1 cellular context compared by ENCODE assay signal in the genomic region with DNA sequence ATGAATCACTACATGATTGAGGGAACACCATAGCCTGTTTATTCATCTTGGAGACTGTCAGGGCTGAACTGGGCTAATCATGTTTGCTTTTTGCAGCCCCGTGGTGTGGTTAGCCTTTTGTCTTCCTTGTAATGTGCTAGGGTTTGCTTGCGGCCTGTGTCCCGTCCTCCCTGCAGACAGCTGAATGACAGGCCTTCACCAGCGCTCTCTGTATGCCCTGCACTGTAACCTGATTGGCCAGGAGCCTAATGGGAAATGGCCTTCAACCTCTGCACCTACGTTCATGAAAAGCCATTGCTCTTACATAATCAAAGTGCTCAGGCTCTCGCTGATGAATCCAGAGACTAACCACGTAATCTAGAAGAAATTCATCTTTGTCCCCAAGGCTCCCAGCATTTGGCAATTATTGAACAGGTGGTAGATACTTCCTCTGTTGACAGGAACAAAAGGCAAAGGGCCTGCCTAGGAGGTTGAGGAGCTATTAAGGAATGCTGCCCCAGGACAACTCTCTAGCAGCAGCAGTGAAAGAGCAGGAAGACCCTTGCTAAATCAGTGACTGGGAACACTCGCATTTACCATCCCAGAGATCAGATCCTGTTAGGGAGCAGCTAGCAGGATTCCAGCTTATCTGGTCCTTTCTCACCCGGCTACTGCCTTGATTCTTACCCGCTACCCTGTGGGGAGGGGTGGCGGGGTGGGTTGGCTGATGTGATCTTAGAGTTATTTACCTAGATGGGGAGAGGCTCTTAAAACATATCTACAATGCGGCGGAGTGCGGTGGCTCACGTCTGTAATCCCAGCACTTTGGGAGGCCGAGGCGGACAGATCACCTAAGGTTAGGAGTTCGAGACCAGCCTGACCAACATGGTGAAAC.
TF ChIP-seq lines count a peak whose summit lies in the region.

No MANE protein-coding gene starts in this region.

TF ChIP-seq in HepG2, 621 proteins besides CTCF, POLR2A, EP300 and RAD21 (continued from another document and continues in another):
- peak; percentile 84 for TF ChIP-seq CREM (IDR thresholded peaks at IDR 0.05)
- TF ChIP-seq CREM (CRISPR knock-in tag; IDR thresholded peaks at IDR 0.05), result no peak
- TF ChIP-seq KAT8 (CRISPR knock-in tag; IDR thresholded peaks at IDR 0.05), result peak; percentile 83
- TF ChIP-seq, protein P1, sequence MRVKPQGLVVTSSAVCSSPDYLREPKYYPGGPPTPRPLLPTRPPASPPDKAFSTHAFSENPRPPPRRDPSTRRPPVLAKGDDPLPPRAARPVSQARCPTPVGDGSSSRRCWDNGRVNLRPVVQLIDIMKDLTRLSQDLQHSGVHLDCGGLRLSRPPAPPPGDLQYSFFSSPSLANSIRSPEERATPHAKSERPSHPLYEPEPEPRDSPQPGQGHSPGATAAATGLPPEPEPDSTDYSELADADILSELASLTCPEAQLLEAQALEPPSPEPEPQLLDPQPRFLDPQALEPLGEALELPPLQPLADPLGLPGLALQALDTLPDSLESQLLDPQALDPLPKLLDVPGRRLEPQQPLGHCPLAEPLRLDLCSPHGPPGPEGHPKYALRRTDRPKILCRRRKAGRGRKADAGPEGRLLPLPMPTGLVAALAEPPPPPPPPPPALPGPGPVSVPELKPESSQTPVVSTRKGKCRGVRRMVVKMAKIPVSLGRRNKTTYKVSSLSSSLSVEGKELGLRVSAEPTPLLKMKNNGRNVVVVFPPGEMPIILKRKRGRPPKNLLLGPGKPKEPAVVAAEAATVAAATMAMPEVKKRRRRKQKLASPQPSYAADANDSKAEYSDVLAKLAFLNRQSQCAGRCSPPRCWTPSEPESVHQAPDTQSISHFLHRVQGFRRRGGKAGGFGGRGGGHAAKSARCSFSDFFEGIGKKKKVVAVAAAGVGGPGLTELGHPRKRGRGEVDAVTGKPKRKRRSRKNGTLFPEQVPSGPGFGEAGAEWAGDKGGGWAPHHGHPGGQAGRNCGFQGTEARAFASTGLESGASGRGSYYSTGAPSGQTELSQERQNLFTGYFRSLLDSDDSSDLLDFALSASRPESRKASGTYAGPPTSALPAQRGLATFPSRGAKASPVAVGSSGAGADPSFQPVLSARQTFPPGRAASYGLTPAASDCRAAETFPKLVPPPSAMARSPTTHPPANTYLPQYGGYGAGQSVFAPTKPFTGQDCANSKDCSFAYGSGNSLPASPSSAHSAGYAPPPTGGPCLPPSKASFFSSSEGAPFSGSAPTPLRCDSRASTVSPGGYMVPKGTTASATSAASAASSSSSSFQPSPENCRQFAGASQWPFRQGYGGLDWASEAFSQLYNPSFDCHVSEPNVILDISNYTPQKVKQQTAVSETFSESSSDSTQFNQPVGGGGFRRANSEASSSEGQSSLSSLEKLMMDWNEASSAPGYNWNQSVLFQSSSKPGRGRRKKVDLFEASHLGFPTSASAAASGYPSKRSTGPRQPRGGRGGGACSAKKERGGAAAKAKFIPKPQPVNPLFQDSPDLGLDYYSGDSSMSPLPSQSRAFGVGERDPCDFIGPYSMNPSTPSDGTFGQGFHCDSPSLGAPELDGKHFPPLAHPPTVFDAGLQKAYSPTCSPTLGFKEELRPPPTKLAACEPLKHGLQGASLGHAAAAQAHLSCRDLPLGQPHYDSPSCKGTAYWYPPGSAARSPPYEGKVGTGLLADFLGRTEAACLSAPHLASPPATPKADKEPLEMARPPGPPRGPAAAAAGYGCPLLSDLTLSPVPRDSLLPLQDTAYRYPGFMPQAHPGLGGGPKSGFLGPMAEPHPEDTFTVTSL (CRISPR knock-in tag; IDR thresholded peaks at IDR 0.05; ENCODE audit: borderline replicate concordance), result peak; percentile 77; the same call in 1 of the 2 replicates
- peak; percentile 74 for TF ChIP-seq ZNF205 (CRISPR knock-in tag; IDR thresholded peaks at IDR 0.05)
- peak; percentile 57; the same call in 1 of the 2 replicates for TF ChIP-seq CCDC6 (CRISPR knock-in tag; IDR thresholded peaks at IDR 0.05)
- TF ChIP-seq, protein P2, sequence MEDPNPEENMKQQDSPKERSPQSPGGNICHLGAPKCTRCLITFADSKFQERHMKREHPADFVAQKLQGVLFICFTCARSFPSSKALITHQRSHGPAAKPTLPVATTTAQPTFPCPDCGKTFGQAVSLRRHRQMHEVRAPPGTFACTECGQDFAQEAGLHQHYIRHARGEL (CRISPR knock-in tag; IDR thresholded peaks at IDR 0.05), result no peak
- TF ChIP-seq YEATS2 (CRISPR knock-in tag; IDR thresholded peaks at IDR 0.05; ENCODE audit: borderline replicate concordance), result peak; percentile 51; the same call in 1 of the 2 replicates
- TF ChIP-seq, protein P3, sequence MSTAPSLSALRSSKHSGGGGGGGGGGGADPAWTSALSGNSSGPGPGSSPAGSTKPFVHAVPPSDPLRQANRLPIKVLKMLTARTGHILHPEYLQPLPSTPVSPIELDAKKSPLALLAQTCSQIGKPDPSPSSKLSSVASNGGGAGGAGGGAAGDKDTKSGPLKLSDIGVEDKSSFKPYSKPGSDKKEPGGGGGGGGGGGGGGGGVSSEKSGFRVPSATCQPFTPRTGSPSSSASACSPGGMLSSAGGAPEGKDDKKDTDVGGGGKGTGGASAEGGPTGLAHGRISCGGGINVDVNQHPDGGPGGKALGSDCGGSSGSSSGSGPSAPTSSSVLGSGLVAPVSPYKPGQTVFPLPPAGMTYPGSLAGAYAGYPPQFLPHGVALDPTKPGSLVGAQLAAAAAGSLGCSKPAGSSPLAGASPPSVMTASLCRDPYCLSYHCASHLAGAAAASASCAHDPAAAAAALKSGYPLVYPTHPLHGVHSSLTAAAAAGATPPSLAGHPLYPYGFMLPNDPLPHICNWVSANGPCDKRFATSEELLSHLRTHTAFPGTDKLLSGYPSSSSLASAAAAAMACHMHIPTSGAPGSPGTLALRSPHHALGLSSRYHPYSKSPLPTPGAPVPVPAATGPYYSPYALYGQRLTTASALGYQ (CRISPR knock-in tag; IDR thresholded peaks at IDR 0.05), result peak; percentile 67; the same call in 1 of the 2 replicates
- TF ChIP-seq, protein P4, sequence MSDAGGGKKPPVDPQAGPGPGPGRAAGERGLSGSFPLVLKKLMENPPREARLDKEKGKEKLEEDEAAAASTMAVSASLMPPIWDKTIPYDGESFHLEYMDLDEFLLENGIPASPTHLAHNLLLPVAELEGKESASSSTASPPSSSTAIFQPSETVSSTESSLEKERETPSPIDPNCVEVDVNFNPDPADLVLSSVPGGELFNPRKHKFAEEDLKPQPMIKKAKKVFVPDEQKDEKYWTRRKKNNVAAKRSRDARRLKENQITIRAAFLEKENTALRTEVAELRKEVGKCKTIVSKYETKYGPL (CRISPR knock-in tag; IDR thresholded peaks at IDR 0.05), result peak; percentile 85; the same call in 1 of the 2 replicates
- peak; percentile 36; the same call in 1 of the 2 replicates for TF ChIP-seq JUND (CRISPR knock-in tag; IDR thresholded peaks at IDR 0.05)
- TF ChIP-seq PHB2 (IDR thresholded peaks at IDR 0.05; ENCODE audit: partially characterized antibody), result no peak
- TF ChIP-seq, protein P5, sequence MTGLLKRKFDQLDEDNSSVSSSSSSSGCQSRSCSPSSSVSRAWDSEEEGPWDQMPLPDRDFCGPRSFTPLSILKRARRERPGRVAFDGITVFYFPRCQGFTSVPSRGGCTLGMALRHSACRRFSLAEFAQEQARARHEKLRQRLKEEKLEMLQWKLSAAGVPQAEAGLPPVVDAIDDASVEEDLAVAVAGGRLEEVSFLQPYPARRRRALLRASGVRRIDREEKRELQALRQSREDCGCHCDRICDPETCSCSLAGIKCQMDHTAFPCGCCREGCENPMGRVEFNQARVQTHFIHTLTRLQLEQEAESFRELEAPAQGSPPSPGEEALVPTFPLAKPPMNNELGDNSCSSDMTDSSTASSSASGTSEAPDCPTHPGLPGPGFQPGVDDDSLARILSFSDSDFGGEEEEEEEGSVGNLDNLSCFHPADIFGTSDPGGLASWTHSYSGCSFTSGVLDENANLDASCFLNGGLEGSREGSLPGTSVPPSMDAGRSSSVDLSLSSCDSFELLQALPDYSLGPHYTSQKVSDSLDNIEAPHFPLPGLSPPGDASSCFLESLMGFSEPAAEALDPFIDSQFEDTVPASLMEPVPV (CRISPR knock-in tag; IDR thresholded peaks at IDR 0.05), result 0 out of 2 replicates have a peak, but pooled peaks have one; percentile 55
- TF ChIP-seq, protein P6, sequence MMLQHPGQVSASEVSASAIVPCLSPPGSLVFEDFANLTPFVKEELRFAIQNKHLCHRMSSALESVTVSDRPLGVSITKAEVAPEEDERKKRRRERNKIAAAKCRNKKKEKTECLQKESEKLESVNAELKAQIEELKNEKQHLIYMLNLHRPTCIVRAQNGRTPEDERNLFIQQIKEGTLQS (CRISPR knock-in tag; IDR thresholded peaks at IDR 0.05), result peak; percentile 69
- TF ChIP-seq ZNF563 (CRISPR knock-in tag; IDR thresholded peaks at IDR 0.05), result no peak
- no peak for TF ChIP-seq ZNF274 (CRISPR knock-in tag; IDR thresholded peaks at IDR 0.05)
- TF ChIP-seq KLF16 (CRISPR knock-in tag; IDR thresholded peaks at IDR 0.05), result 0 out of 4 replicates have a peak, but pooled peaks of 1 of the 2 experiments have one; percentile 58
- peak; percentile 88; the same call in 1 of the 2 replicates for TF ChIP-seq ZNF878 (CRISPR knock-in tag; IDR thresholded peaks at IDR 0.05)
- TF ChIP-seq, protein P7, sequence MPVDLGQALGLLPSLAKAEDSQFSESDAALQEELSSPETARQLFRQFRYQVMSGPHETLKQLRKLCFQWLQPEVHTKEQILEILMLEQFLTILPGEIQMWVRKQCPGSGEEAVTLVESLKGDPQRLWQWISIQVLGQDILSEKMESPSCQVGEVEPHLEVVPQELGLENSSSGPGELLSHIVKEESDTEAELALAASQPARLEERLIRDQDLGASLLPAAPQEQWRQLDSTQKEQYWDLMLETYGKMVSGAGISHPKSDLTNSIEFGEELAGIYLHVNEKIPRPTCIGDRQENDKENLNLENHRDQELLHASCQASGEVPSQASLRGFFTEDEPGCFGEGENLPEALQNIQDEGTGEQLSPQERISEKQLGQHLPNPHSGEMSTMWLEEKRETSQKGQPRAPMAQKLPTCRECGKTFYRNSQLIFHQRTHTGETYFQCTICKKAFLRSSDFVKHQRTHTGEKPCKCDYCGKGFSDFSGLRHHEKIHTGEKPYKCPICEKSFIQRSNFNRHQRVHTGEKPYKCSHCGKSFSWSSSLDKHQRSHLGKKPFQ (CRISPR knock-in tag; IDR thresholded peaks at IDR 0.05; ENCODE audit: insufficient replicate concordance), result peak; percentile 87
- peak; percentile 52 for TF ChIP-seq POLR2AphosphoS5 (IDR thresholded peaks at IDR 0.05; ENCODE audit: low read depth, low read length)
- TF ChIP-seq ZNF558 (CRISPR knock-in tag; IDR thresholded peaks at IDR 0.05; ENCODE audit: borderline replicate concordance), result no peak
- TF ChIP-seq ZNF616 (CRISPR knock-in tag; IDR thresholded peaks at IDR 0.05; ENCODE audit: low read depth), result 0 out of 2 replicates have a peak, but pooled peaks have one; percentile 32
- TF ChIP-seq TBL1XR1 (IDR thresholded peaks at IDR 0.05; ENCODE audit: borderline replicate concordance, low read length, partially characterized antibody), result peak; percentile 66
- TF ChIP-seq, protein P8, sequence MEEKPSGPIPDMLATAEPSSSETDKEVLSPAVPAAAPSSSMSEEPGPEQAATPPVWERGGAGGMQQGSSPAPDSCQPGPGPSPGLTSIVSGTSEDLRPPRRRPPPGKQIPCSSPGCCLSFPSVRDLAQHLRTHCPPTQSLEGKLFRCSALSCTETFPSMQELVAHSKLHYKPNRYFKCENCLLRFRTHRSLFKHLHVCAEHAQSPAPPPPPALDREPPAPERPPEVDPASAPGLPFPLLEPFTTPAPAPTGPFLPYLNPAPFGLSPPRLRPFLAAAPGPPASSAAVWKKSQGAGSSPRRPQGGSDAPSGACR (CRISPR knock-in tag; IDR thresholded peaks at IDR 0.05), result peak; percentile 83; the same call in 1 of the 2 replicates
- no peak for TF ChIP-seq ZNF136 (CRISPR knock-in tag; IDR thresholded peaks at IDR 0.05; ENCODE audit: low read depth)
- TF ChIP-seq HNF4G (IDR thresholded peaks at IDR 0.05; ENCODE audit: borderline replicate concordance, low read depth, low read length), result peak; percentile 92; the same call in 1 of the 2 replicates
- peak; percentile 89; the same call in 1 of the 2 replicates for TF ChIP-seq HNF4G (CRISPR knock-in tag; IDR thresholded peaks at IDR 0.05; ENCODE audit: borderline replicate concordance, low read depth)
- peak; percentile 67; the same call in 1 of the 2 replicates for TF ChIP-seq ZNF317 (CRISPR knock-in tag; IDR thresholded peaks at IDR 0.05)
- TF ChIP-seq THYN1 (CRISPR knock-in tag; IDR thresholded peaks at IDR 0.05; ENCODE audit: borderline replicate concordance, low read depth), result peak; percentile 88; the same call in 1 of the 2 replicates
- peak; percentile 97 for TF ChIP-seq MIXL1 (CRISPR knock-in tag; IDR thresholded peaks at IDR 0.05)
- peak; percentile 96 for TF ChIP-seq SALL1 (CRISPR knock-in tag; IDR thresholded peaks at IDR 0.05)
- no peak for TF ChIP-seq MTF1 (CRISPR knock-in tag; IDR thresholded peaks at IDR 0.05)
- TF ChIP-seq, protein P9, sequence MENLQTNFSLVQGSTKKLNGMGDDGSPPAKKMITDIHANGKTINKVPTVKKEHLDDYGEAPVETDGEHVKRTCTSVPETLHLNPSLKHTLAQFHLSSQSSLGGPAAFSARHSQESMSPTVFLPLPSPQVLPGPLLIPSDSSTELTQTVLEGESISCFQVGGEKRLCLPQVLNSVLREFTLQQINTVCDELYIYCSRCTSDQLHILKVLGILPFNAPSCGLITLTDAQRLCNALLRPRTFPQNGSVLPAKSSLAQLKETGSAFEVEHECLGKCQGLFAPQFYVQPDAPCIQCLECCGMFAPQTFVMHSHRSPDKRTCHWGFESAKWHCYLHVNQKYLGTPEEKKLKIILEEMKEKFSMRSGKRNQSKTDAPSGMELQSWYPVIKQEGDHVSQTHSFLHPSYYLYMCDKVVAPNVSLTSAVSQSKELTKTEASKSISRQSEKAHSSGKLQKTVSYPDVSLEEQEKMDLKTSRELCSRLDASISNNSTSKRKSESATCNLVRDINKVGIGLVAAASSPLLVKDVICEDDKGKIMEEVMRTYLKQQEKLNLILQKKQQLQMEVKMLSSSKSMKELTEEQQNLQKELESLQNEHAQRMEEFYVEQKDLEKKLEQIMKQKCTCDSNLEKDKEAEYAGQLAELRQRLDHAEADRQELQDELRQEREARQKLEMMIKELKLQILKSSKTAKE (CRISPR knock-in tag; IDR thresholded peaks at IDR 0.05; ENCODE audit: borderline replicate concordance), result peak; percentile 86
- TF ChIP-seq YY1 (IDR thresholded peaks at IDR 0.05; ENCODE audit: insufficient read depth, insufficient replicate concordance, low read depth, low read length), result peak; percentile 62
- TF ChIP-seq, protein P10, sequence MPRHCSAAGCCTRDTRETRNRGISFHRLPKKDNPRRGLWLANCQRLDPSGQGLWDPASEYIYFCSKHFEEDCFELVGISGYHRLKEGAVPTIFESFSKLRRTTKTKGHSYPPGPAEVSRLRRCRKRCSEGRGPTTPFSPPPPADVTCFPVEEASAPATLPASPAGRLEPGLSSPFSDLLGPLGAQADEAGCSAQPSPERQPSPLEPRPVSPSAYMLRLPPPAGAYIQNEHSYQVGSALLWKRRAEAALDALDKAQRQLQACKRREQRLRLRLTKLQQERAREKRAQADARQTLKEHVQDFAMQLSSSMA (CRISPR knock-in tag; IDR thresholded peaks at IDR 0.05), result 0 out of 2 replicates have a peak, but pooled peaks have one; percentile 22
